In genomic region chr3:41198526-41198925, GRCh38 we compare ENCODE assay signal across 8 cellular contexts. TPM values are rescaled to one million over a fixed set of nuclear protein-coding genes. Genes with fewer than 3 reads are reported as not detected.
DNase-seq lines count a peak whose midpoint lies in the region; ATAC-seq, FAIRE-seq and TF ChIP-seq lines count a peak whose summit lies in the region.

No MANE protein-coding gene starts in this region.

- H3K27me3 ChIP-seq in esophagus muscularis mucosa = no peaks in the 10 kb centered on the region

- H3K36me3 Mint-ChIP-seq in WTC11 (no peaks in the 10 kb centered on the region), nephron progenitor cell (ENCODE audit: low read depth) (no peaks in the 10 kb centered on the region)

- FAIRE-seq in GM12891 (lab: Jason Lieb, UNC) = peak; percentile 55

- TF ChIP-seq POLR2A in GM12891 (IDR thresholded peaks at IDR 0.05; ENCODE audit: low read depth, low read length) (no peak), esophagus muscularis mucosa (IDR thresholded peaks at IDR 0.05; ENCODE audit: low read depth) (no peak)

- peaks cover 20 to 38% (median 30%) of the 10 kb centered on the region in 4 donors for H3K4me1 ChIP-seq in esophagus muscularis mucosa

- H3K36me3 ChIP-seq in esophagus muscularis mucosa = no peaks in the 10 kb centered on the region

- 19% methylated on average over 15 of the region's 20 CpGs for WGBS in esophagus muscularis mucosa

- CTCF ChIA-PET in WTC11 (lab: Charles Lee) = interaction anchor here (1.2 to 2.3 kb wide), 4 partner anchors 8 to 614 kb away, joined by 3 to 6 read pairs (median 4); no protein-coding TSS in a partner anchor

- POLR2A ChIA-PET in WTC11 (lab: Charles Lee) = interaction anchor here (1.2 to 1.9 kb wide), 4 partner anchors 11 to 693 kb away, joined by 4 to 6 read pairs (median 4); partner anchors contain the start of gene ZNF620

- peak overlapping the region; percentile 98 to 99 (median 98) for H3K27ac ChIP-seq in esophagus muscularis mucosa (replicated peaks in 1 of 4)

- H3K4me3 ChIP-seq in esophagus muscularis mucosa = peak overlapping the region; percentile 91 to 98 (median 96)

- H3K27ac Mint-ChIP-seq in WTC11 (no peak overlapping the region), nephron progenitor cell (no peak overlapping the region)

- intact Hi-C loops in esophagus muscularis mucosa (cut with DNase I) = loop anchor here (10.0 kb wide), 1 partner anchor 884 kb away; no protein-coding TSS in a partner anchor

- H3K27me3 Mint-ChIP-seq in WTC11 (ENCODE audit: low read depth) (no peaks in the 10 kb centered on the region), nephron progenitor cell (ENCODE audit: low read depth, poor library complexity) (peaks cover 3% of the 10 kb centered on the region)

- H3K4me3 Mint-ChIP-seq in WTC11 (peak overlapping the region; percentile 85), nephron progenitor cell (peak overlapping the region; percentile 88)

- ATAC-seq in HG03457 (IDR thresholded peaks at IDR 0.05; ENCODE audit: unreplicated experiment) = peak; percentile 3
- no peak for ATAC-seq in WTC11

- TF ChIP-seq CTCF in WTC11 (IDR thresholded peaks at IDR 0.05) (no peak), esophagus muscularis mucosa (IDR thresholded peaks at IDR 0.05) (no peak), nephron progenitor cell (IDR thresholded peaks at IDR 0.05) (no peak)

- no peaks in the 10 kb centered on the region for H3K9me3 ChIP-seq in esophagus muscularis mucosa

- DNase-seq in GM12891 (ENCODE audit: insufficient read length, low spot score) = no peak
- DNase-seq in WTC11 (ENCODE audit: low spot score) = no peak
- no peak for DNase-seq in esophagus muscularis mucosa (ENCODE audit: extremely low spot score)
- DNase-seq in nephron progenitor cell = no peak
- no peak for DNase-seq in retina
- no peak for DNase-seq in COR-L47 (lab: John Stamatoyannopoulos, UW)
- no peak for DNase-seq in activated CD8-positive, alpha-beta memory T cell treated with anti-CD3 and anti-CD28 coated beads, Interleukin-2, amount 50 U/mL, for 48 hours

- TF ChIP-seq EP300 in esophagus muscularis mucosa (IDR thresholded peaks at IDR 0.05) = no peak

- H3K9me3 Mint-ChIP-seq in WTC11 (no peaks in the 10 kb centered on the region), nephron progenitor cell (no peaks in the 10 kb centered on the region)

- H3K4me1 Mint-ChIP-seq in WTC11 (peaks cover 31% of the 10 kb centered on the region), nephron progenitor cell (peaks cover 38% of the 10 kb centered on the region)

TF ChIP-seq in GM12891, 5 proteins besides CTCF, POLR2A, EP300 and RAD21:
- TF ChIP-seq POU2F2 (IDR thresholded peaks at IDR 0.05; ENCODE audit: low read depth, low read length) = no peak
- no peak for TF ChIP-seq PAX5 (IDR thresholded peaks at IDR 0.05; ENCODE audit: insufficient read depth, low read length, severe bottlenecking)
- TF ChIP-seq SPI1 (IDR thresholded peaks at IDR 0.05; ENCODE audit: low read depth, low read length) = no peak
- no peak for TF ChIP-seq POLR2AphosphoS5 (IDR thresholded peaks at IDR 0.05; ENCODE audit: low read depth, low read length)
- TF ChIP-seq TAF1 (IDR thresholded peaks at IDR 0.05; ENCODE audit: low read depth, low read length) = no peak

TF ChIP-seq in WTC11, 78 proteins besides CTCF, POLR2A, EP300 and RAD21 (continues in another document):
- no peak for TF ChIP-seq TCF7 (CRISPR knock-in tag; IDR thresholded peaks at IDR 0.05; ENCODE audit: low read depth)
- no peak for TF ChIP-seq IRF2 (CRISPR knock-in tag; IDR thresholded peaks at IDR 0.05; ENCODE audit: borderline replicate concordance, low read depth)
- TF ChIP-seq, protein P1, sequence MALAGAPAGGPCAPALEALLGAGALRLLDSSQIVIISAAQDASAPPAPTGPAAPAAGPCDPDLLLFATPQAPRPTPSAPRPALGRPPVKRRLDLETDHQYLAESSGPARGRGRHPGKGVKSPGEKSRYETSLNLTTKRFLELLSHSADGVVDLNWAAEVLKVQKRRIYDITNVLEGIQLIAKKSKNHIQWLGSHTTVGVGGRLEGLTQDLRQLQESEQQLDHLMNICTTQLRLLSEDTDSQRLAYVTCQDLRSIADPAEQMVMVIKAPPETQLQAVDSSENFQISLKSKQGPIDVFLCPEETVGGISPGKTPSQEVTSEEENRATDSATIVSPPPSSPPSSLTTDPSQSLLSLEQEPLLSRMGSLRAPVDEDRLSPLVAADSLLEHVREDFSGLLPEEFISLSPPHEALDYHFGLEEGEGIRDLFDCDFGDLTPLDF (CRISPR knock-in tag; IDR thresholded peaks at IDR 0.05) = no peak
- TF ChIP-seq PRRX2 (CRISPR knock-in tag; IDR thresholded peaks at IDR 0.05) = no peak
- TF ChIP-seq NR1H2 (CRISPR knock-in tag; IDR thresholded peaks at IDR 0.05) = no peak
- TF ChIP-seq TEAD1 (CRISPR knock-in tag; IDR thresholded peaks at IDR 0.05) = no peak
- no peak for TF ChIP-seq ZSCAN18 (CRISPR knock-in tag; IDR thresholded peaks at IDR 0.05)
- TF ChIP-seq AFF4 (CRISPR knock-in tag; IDR thresholded peaks at IDR 0.05; ENCODE audit: borderline replicate concordance) = no peak
- TF ChIP-seq, protein P2, sequence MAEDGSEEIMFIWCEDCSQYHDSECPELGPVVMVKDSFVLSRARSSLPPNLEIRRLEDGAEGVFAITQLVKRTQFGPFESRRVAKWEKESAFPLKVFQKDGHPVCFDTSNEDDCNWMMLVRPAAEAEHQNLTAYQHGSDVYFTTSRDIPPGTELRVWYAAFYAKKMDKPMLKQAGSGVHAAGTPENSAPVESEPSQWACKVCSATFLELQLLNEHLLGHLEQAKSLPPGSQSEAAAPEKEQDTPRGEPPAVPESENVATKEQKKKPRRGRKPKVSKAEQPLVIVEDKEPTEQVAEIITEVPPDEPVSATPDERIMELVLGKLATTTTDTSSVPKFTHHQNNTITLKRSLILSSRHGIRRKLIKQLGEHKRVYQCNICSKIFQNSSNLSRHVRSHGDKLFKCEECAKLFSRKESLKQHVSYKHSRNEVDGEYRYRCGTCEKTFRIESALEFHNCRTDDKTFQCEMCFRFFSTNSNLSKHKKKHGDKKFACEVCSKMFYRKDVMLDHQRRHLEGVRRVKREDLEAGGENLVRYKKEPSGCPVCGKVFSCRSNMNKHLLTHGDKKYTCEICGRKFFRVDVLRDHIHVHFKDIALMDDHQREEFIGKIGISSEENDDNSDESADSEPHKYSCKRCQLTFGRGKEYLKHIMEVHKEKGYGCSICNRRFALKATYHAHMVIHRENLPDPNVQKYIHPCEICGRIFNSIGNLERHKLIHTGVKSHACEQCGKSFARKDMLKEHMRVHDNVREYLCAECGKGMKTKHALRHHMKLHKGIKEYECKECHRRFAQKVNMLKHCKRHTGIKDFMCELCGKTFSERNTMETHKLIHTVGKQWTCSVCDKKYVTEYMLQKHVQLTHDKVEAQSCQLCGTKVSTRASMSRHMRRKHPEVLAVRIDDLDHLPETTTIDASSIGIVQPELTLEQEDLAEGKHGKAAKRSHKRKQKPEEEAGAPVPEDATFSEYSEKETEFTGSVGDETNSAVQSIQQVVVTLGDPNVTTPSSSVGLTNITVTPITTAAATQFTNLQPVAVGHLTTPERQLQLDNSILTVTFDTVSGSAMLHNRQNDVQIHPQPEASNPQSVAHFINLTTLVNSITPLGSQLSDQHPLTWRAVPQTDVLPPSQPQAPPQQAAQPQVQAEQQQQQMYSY (CRISPR knock-in tag; IDR thresholded peaks at IDR 0.05) = no peak

RNA-seq across cellular contexts. Expression of gene CTNNB1, which starts 0.8 kb away (rescaled TPM):
- polyA plus RNA-seq in GM12891 (2012; ENCODE audit: low read depth, missing spikeins) = 84.5 TPM
- 387 to 436 TPM (median 432 TPM) in 3 replicates for total RNA-seq in WTC11 (2021)
- 100 to 1,000 TPM; 340 to 406 (median 367) TPM for total RNA-seq in esophagus muscularis mucosa
